ENCODE assay signal across 27 cellular contexts in genomic region chr1:236044346-236044745, GRCh38. TPM values are rescaled to one million over a fixed set of nuclear protein-coding genes. Genes with fewer than 3 reads are reported as not detected.
"Had no signal": no experiment of that assay in that cellular context is flagged by ENCODE, and none has a peak within 500 bp of the region (broad histone marks: within the 10 kb centered on the region; RNA-seq: fewer than 3 reads in every experiment).

No MANE protein-coding gene starts in this region.

- H3K27ac ChIP-seq: neural progenitor cell, ovary, parathyroid adenoma, psoas muscle, right lobe of liver, skin epidermis, spleen, thoracic aorta, thyroid gland, tibial nerve, upper lobe of left lung, vagina had no signal

- H3K4me3 ChIP-seq: neural progenitor cell, ovary, psoas muscle, right lobe of liver, skin epidermis, smooth muscle cell, spleen, stomach, thoracic aorta, thyroid gland, tibial nerve, upper lobe of left lung, vagina had no signal

- H3K4me1 ChIP-seq: neural progenitor cell, parathyroid adenoma, psoas muscle, thyroid gland had no signal

- H3K79me2 ChIP-seq: parathyroid adenoma had no signal

- DNase-seq: naive B cell; naive thymus-derived CD8-positive, alpha-beta T cell; occipital lobe; ovary; posterior cingulate gyrus; psoas muscle; right cardiac atrium; right lobe of liver; spleen; stimulated activated CD4-positive, alpha-beta T cell treated with anti-CD3 and anti-CD28 coated beads, Interleukin-12 subunit alpha, Interleukin-12 subunit beta, amount 100 ng/mL, for 4 hours; stimulated activated CD4-positive, alpha-beta T cell treated with anti-CD3 and anti-CD28 coated beads, Interleukin-1b, Interleukin-23, amount 100 ng/mL, for 48 hours; stimulated activated CD4-positive, alpha-beta T cell treated with anti-CD3 and anti-CD28 coated beads, Interleukin-4, amount 100 ng/mL, for 24 hours; stimulated activated naive B cell treated with anti-CD40 and anti-IgM and Interleukin-4, amounts not matched to agents 10 μg/mL and 1 μg/mL and 100 μg/mL, for 72 hours; stimulated activated naive CD4-positive, alpha-beta T cell treated with Interleukin-2 at 50 U/mL for 16 hours; stomach; thyroid gland; trophoblast cell; upper lobe of left lung had no signal

- H3K4me2 ChIP-seq: neural progenitor cell, smooth muscle cell had no signal

- H3K27me3 ChIP-seq: neural progenitor cell, ovary, right lobe of liver, spleen, stomach, thyroid gland, tibial nerve, upper lobe of left lung, vagina had no signal

- H3K9me3 ChIP-seq: ovary, psoas muscle, right lobe of liver, spleen, stomach, thoracic aorta, thyroid gland, tibial nerve, upper lobe of left lung, vagina had no signal

- H2AFZ ChIP-seq: neural progenitor cell, parathyroid adenoma had no signal

- H3K36me3 ChIP-seq: neural progenitor cell, thyroid gland had no signal

- ATAC-seq: naive thymus-derived CD8-positive, alpha-beta T cell; natural killer cell treated with Interleukin-12 subunit alpha and Interleukin-12 subunit beta and Interleukin-15 and Interleukin-18, amount 100 ng/mL, for 72 hours; psoas muscle; right cardiac atrium; right lobe of liver; stimulated activated effector memory CD8-positive, alpha-beta T cell treated with anti-CD3 and anti-CD28 coated beads, Interleukin-12 subunit alpha, Interleukin-12 subunit beta, amount 100 ng/mL, for 72 hours; stimulated activated naive B cell treated with anti-CD40 and anti-IgM and Interleukin-4, amounts not matched to agents 10 μg/mL and 1 μg/mL and 100 μg/mL, for 72 hours had no signal

RNA-seq across cellular contexts. Expression of gene NID1, which starts 20.5 kb away (rescaled TPM):
- total RNA-seq: natural killer cell treated with Interleukin-12 subunit alpha and Interleukin-12 subunit beta and Interleukin-15 and Interleukin-18, amount 100 ng/mL, for 72 hours had no signal
